13 cellular contexts compared by ENCODE assay signal in the genomic region with DNA sequence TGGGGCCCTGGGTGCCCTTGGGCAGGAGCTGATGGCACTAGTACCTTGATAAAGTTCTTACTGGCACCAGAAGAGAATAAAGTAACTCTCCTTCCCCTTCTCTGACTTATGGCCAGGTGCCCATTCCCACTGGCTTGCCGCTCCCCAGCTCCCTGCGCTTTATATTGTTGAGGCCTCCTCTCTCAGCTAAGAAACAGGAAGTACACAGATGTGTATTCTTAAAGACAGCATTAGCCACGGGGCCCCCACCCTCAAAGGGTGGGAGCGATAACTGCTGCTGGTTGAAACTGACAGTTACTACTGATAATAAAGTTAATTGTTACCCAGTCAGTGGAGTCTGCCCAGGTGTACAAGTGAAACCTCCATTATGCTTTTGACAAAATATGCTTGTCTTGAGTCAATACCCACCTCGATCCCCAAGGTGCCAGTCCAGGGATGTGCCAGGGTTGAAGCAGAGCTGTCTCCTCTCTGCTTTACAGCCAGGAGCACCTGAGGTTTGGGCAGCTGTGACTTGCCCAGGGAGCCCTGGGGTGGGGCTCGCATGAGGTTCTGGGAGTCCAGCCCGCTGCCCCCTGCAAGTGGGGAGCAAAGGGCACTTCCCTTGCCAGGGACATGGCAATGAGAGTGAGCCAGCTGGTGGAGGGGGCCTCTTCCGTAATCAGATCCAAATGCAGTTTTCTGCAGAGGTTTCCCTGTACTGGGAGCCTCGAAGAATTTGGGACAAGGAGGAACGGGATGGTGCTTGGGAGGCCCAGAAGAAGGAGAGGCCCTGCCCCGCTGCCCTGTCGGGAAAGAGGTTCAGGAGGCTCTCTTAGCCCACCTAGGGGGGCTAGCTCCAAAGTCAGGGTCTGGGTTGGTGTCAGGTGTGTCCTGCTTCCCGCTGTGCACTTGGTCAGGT. TPM values are rescaled to one million over a fixed set of nuclear protein-coding genes. Genes with fewer than 3 reads are reported as not detected.
DNase-seq lines count a peak whose midpoint lies in the region; ATAC-seq, FAIRE-seq and TF ChIP-seq lines count a peak whose summit lies in the region.
"Had no signal": no experiment of that assay in that cellular context is flagged by ENCODE, and none has a peak within 500 bp of the region (broad histone marks: within the 10 kb centered on the region; RNA-seq: fewer than 3 reads in every experiment).

No MANE protein-coding gene starts in this region.

- H3K4me2 ChIP-seq in DND-41 (ENCODE audit: insufficient read depth, low read length): peak overlapping the region; percentile 48
- H3K4me2 ChIP-seq in KMS-11: peak overlapping the region; percentile 43
- H3K4me2 ChIP-seq in K562 (ENCODE audit: insufficient read depth, low read length): peak overlapping the region; percentile 90

- POLR2A ChIA-PET in K562 (lab: Yijun Ruan, JAX): interaction anchor here (0.6 to 3.2 kb wide), 13 partner anchors 9 to 852 kb away, joined by 3 to 29 read pairs (median 3); a partner anchor contains a TSS

- H4K20me1 ChIP-seq in DND-41 (ENCODE audit: insufficient read depth, low read length): peaks cover 5% of the 10 kb centered on the region; the same call in 1 of the 2 replicates
- H4K20me1 ChIP-seq in KMS-11 (ENCODE audit: insufficient read depth): no peaks in the 10 kb centered on the region
- H4K20me1 ChIP-seq in K562 (replicated peaks; ENCODE audit: control insufficient read depth, insufficient read depth, low read length): no peaks in the 10 kb centered on the region

- H3K9me3 ChIP-seq in DND-41 (ENCODE audit: insufficient read depth, low read length, severe bottlenecking) (no peaks in the 10 kb centered on the region), K562 (replicated peaks; ENCODE audit: control insufficient read depth, insufficient read depth, low read depth, low read length) (no peaks in the 10 kb centered on the region), muscle layer of duodenum (ENCODE audit: control insufficient read depth in 1 of 2, low read length in 2 of 2) (no peaks in the 10 kb centered on the region), esophagus muscularis mucosa (no peaks in the 10 kb centered on the region)
- H3K9me3 ChIP-seq: tibial artery had no signal

- peak; percentile 66; the same call in 1 of the 2 replicates for TF ChIP-seq POLR2A in K562 (conservative IDR thresholded peaks at IDR 0.05)
- no peak for TF ChIP-seq POLR2A in esophagus muscularis mucosa (IDR thresholded peaks at IDR 0.05; ENCODE audit: low read depth)

- in situ Hi-C loops in K562 (cut with MboI): no loop called here

- H3K27ac ChIP-seq in DND-41 (ENCODE audit: low read length): peak overlapping the region; percentile 65
- no peak overlapping the region; the same call in 1 of the 2 replicates for H3K27ac ChIP-seq in KMS-11
- peak overlapping the region; percentile 90 for H3K27ac ChIP-seq in K562 (ENCODE audit: extremely low read depth, low read depth, low read length)
- H3K27ac ChIP-seq in muscle layer of duodenum (ENCODE audit: low read length): peak overlapping the region; percentile 74
- H3K27ac ChIP-seq in esophagus muscularis mucosa (replicated peaks in 1 of 4): no peak overlapping the region
- H3K27ac ChIP-seq: tibial artery had no signal

- H3K4me3 ChIP-seq in DND-41 (ENCODE audit: low read depth in 1 of 2, low read length in 2 of 2) (no peak overlapping the region), KMS-11 (IDR thresholded peaks at IDR 0.05; ENCODE audit: insufficient read depth, low read depth, low read length) (no peak overlapping the region), K562 (peak overlapping the region; percentile 19), muscle layer of duodenum (ENCODE audit: low read depth in 1 of 2, low read length in 2 of 2) (no peak overlapping the region), esophagus muscularis mucosa (peak overlapping the region in 1 of 4 donors; percentile 16)
- H3K4me3 ChIP-seq: tibial artery had no signal

- DNase-seq in DND-41 (peak; percentile 34), K562 (ENCODE audit: extremely low read depth in 1 of 4, low spot score in 3 of 4) (peak in 2 of 4 experiments; percentile 69 to 86), esophagus muscularis mucosa (ENCODE audit: extremely low spot score) (no peak), DMS153 (lab: John Stamatoyannopoulos, UW) (no peak)
- no peak for DNase-seq in stimulated activated naive CD4-positive, alpha-beta T cell (lab: John Stamatoyannopoulos, UW)
- DNase-seq: activated CD4-positive, CD25-positive, alpha-beta regulatory T cell treated with anti-CD3 and anti-CD28 coated beads, Interleukin-2, amount 50 U/mL, for 72 hours; amniotic stem cell; midbrain; stimulated activated CD4-positive, alpha-beta T cell treated with anti-CD3 and anti-CD28 coated beads, Interleukin-4, amount 100 ng/mL, for 24 hours; tibial artery had no signal

- no peak overlapping the region for H2AFZ ChIP-seq in DND-41 (ENCODE audit: low read depth, low read length)
- H2AFZ ChIP-seq in KMS-11 (ENCODE audit: low read depth): peak overlapping the region; percentile 14; the same call in 1 of the 2 replicates
- peak overlapping the region; percentile 73 for H2AFZ ChIP-seq in K562 (ENCODE audit: low read depth, low read length)

- no peak for ATAC-seq in DND-41 (ENCODE audit: insufficient read depth, low read depth)
- peak; percentile 36 for ATAC-seq in K562
- no peak for ATAC-seq in GM21360 (IDR thresholded peaks at IDR 0.05; ENCODE audit: unreplicated experiment)

- H3K9ac ChIP-seq in DND-41 (ENCODE audit: low read depth, low read length): peak overlapping the region; percentile 6; the same call in 1 of the 2 replicates
- no peak overlapping the region for H3K9ac ChIP-seq in KMS-11
- peak overlapping the region; percentile 78 to 90 for H3K9ac ChIP-seq in K562 (ENCODE audit: insufficient read depth in 1 of 2, low read depth in 2 of 2, low read length in 2 of 2)

- WGBS in K562 (ENCODE audit: insufficient coverage, low coverage, missing lambda C conversion rate): 19% methylated on average over 12 of the region's 13 CpGs
- WGBS in esophagus muscularis mucosa: 53% methylated on average over 10 of the region's 13 CpGs

- peak; percentile 77 for FAIRE-seq in K562 (lab: Jason Lieb, UNC)

- intact Hi-C loops in K562 (cut with micrococcal nuclease) (no loop called here), esophagus muscularis mucosa (cut with DNase I) (no loop called here)

- H3K36me3 ChIP-seq in DND-41 (ENCODE audit: insufficient read depth, low read length): no peaks in the 10 kb centered on the region
- H3K36me3 ChIP-seq in KMS-11 (ENCODE audit: insufficient read depth): no peaks in the 10 kb centered on the region
- peaks cover 3% of the 10 kb centered on the region; the same call in 2 of the 3 replicates for H3K36me3 ChIP-seq in K562 (ENCODE audit: control insufficient read depth, insufficient read depth, low read length)
- no peaks in the 10 kb centered on the region for H3K36me3 ChIP-seq in muscle layer of duodenum (ENCODE audit: control insufficient read depth in 1 of 2, insufficient read depth in 2 of 2, low read length in 2 of 2)
- no peaks in the 10 kb centered on the region for H3K36me3 ChIP-seq in esophagus muscularis mucosa
- H3K36me3 ChIP-seq: tibial artery had no signal

- no TSS peak for BruUV-seq in K562 (replicated peaks; lab: Mats Ljungman, UMichigan)

- H3K9me1 ChIP-seq in K562 (ENCODE audit: control insufficient read depth, insufficient read depth, low read length): no peaks in the 10 kb centered on the region

- TF ChIP-seq EP300 in K562 (IDR thresholded peaks at IDR 0.05; ENCODE audit: low read length) (peak; percentile 75), esophagus muscularis mucosa (IDR thresholded peaks at IDR 0.05) (no peak)

- CTCF ChIA-PET in K562 (lab: Yijun Ruan, JAX; ENCODE audit: low intra/inter-chr PET ratio): no interaction called here

- H3K27me3 ChIP-seq in DND-41 (ENCODE audit: insufficient read depth, low read length, poor library complexity) (no peaks in the 10 kb centered on the region), KMS-11 (ENCODE audit: insufficient read depth, low read depth) (peaks cover 57% of the 10 kb centered on the region), K562 (ENCODE audit: control insufficient read depth in 2 of 2, insufficient read depth in 2 of 2, low read length in 2 of 2) (no peaks in the 10 kb centered on the region), muscle layer of duodenum (ENCODE audit: low read depth, low read length) (peaks cover 9% of the 10 kb centered on the region), esophagus muscularis mucosa (peaks cover 0 to 84% (median 17%) of the 10 kb centered on the region in 4 donors)

- H3K79me2 ChIP-seq in DND-41 (ENCODE audit: insufficient read depth, low read length): no peaks in the 10 kb centered on the region
- no peaks in the 10 kb centered on the region for H3K79me2 ChIP-seq in KMS-11 (ENCODE audit: insufficient read depth, low read depth)
- peaks cover 22% of the 10 kb centered on the region for H3K79me2 ChIP-seq in K562 (ENCODE audit: control insufficient read depth, insufficient read depth, low read length)

- no peak for TF ChIP-seq CTCF in DND-41 (IDR thresholded peaks at IDR 0.05; ENCODE audit: borderline replicate concordance, extremely low read depth, low read length, poor library complexity, severe bottlenecking)
- no peak for TF ChIP-seq CTCF in KMS-11 (conservative IDR thresholded peaks at IDR 0.05; ENCODE audit: low read depth, low read length)
- TF ChIP-seq CTCF in K562 (IDR thresholded peaks at IDR 0.05 in 2 of 3, conservative IDR thresholded peaks at IDR 0.05 in 1 of 3; ENCODE audit: insufficient read depth in 2 of 3, low read depth in 1 of 3, low read length in 3 of 3): no peak
- TF ChIP-seq CTCF in esophagus muscularis mucosa (IDR thresholded peaks at IDR 0.05): no peak

- H3K4me1 ChIP-seq in DND-41 (ENCODE audit: insufficient read depth, low read length): peaks cover 48% of the 10 kb centered on the region
- H3K4me1 ChIP-seq in KMS-11 (ENCODE audit: low read depth, poor library complexity, severe bottlenecking): peaks cover 41% of the 10 kb centered on the region
- H3K4me1 ChIP-seq in K562 (replicated peaks in 1 of 2; ENCODE audit: control insufficient read depth in 2 of 2, insufficient read depth in 2 of 2, low read length in 2 of 2): peaks cover 33 to 67% of the 10 kb centered on the region in 2 experiments
- peaks cover 5 to 7% of the 10 kb centered on the region in 2 donors for H3K4me1 ChIP-seq in muscle layer of duodenum (ENCODE audit: control insufficient read depth in 1 of 2, insufficient read depth in 2 of 2, low read length in 2 of 2)
- peaks cover 3 to 18% (median 12%) of the 10 kb centered on the region in 4 donors for H3K4me1 ChIP-seq in esophagus muscularis mucosa

- 0 out of 4 replicates have a peak, but pooled peaks of 1 of the 2 experiments have one; percentile 10 for TF ChIP-seq RAD21 in K562 (CRISPR knock-in tag; conservative IDR thresholded peaks at IDR 0.05 in 1 of 2, IDR thresholded peaks at IDR 0.05 in 1 of 2)

RNA-seq across cellular contexts. Expression of a gene that starts 5.4 kb away (rescaled TPM):
- total RNA-seq in K562 (2011; cell fraction: chromatin; rRNA removed; ENCODE audit: low replicate concordance): 0.99 and 3.1 TPM in 2 replicates
- 2.0 and 3.0 TPM in 2 replicates for total RNA-seq in K562 (2011; cell fraction: nucleolus; rRNA removed)
- total RNA-seq in K562 (2011; cell fraction: nucleoplasm; rRNA removed): 1.1 and 1.5 TPM in 2 replicates
- 0.12 TPM in 1 of 2 replicates, not detected in the other for total RNA-seq in K562 (2014; rRNA removed)
- not detected in 2 replicates for total RNA-seq in K562 (2014; rRNA removed; fragmentation: Illumina TruSeq; extraction: Trizol)
- total RNA-seq in K562 (2015; rRNA removed; fragmentation: Illumina TruSeq; extraction: Trizol): 0.15 and 0.22 TPM in 2 replicates
- 0.40 and 0.44 TPM in 2 replicates for total RNA-seq in K562 (2021)
- 0.18 and 0.27 TPM in 2 replicates for polyA plus RNA-seq in K562 (2011; rRNA removed)
- 0.29 and 0.36 TPM in 2 replicates for polyA plus RNA-seq in K562 (2011; cell fraction: cytosol; rRNA removed)
- 1.6 and 2.9 TPM in 2 replicates for polyA plus RNA-seq in K562 (2011; cell fraction: nucleus; rRNA removed)
- 0.79 and 2.7 TPM in 2 replicates for polyA plus RNA-seq in K562 (2012)
- 0.10 and 0.12 TPM in 2 replicates for polyA plus RNA-seq in K562 (2014; fragmentation: Illumina TruSeq; extraction: Trizol)
- polyA plus RNA-seq in K562 (2014; fragmentation: Nextera tagmentation; extraction: Ambion mirVana): not detected
- polyA plus RNA-seq in K562 (2014; rRNA removed): 0.16 and 0.24 TPM in 2 replicates
- 0.09 and 0.18 TPM in 2 replicates for polyA minus RNA-seq in K562 (2011; rRNA and poly(A)+ RNA removed)
- polyA minus RNA-seq in K562 (2011; cell fraction: cytosol; rRNA and poly(A)+ RNA removed): 1.1 TPM in 1 of 2 replicates, not detected in the other
- polyA minus RNA-seq in K562 (2011; cell fraction: nucleus; rRNA and poly(A)+ RNA removed): 0.54 and 1.00 TPM in 2 replicates
- under 1 TPM in 3 of 4 donors, not detected in 1; 0.17 to 0.42 (median 0.32) TPM for total RNA-seq in esophagus muscularis mucosa

RNA-seq across cellular contexts. Expression of a gene that starts 10.7 kb away (rescaled TPM):
- total RNA-seq in K562 (2011; cell fraction: chromatin; rRNA removed; ENCODE audit: low replicate concordance): 0.53 and 0.65 TPM in 2 replicates
- total RNA-seq in K562 (2011; cell fraction: nucleolus; rRNA removed): 2.2 and 2.5 TPM in 2 replicates
- total RNA-seq in K562 (2011; cell fraction: nucleoplasm; rRNA removed): 0.73 and 0.76 TPM in 2 replicates
- 0.23 and 0.49 TPM in 2 replicates for total RNA-seq in K562 (2014; rRNA removed)
- total RNA-seq in K562 (2014; rRNA removed; fragmentation: Illumina TruSeq; extraction: Trizol): 0.22 and 0.38 TPM in 2 replicates
- total RNA-seq in K562 (2015; rRNA removed; fragmentation: Illumina TruSeq; extraction: Trizol): 0.26 TPM in 1 of 2 replicates, not detected in the other
- 0.75 and 1.1 TPM in 2 replicates for total RNA-seq in K562 (2021)
- polyA plus RNA-seq in K562 (2011; rRNA removed): 0.56 and 0.93 TPM in 2 replicates
- polyA plus RNA-seq in K562 (2011; cell fraction: cytosol; rRNA removed): 0.58 and 1.1 TPM in 2 replicates
- polyA plus RNA-seq in K562 (2011; cell fraction: nucleus; rRNA removed): 0.24 and 0.42 TPM in 2 replicates
- 0.49 and 1.1 TPM in 2 replicates for polyA plus RNA-seq in K562 (2012)
- 0.45 and 0.83 TPM in 2 replicates for polyA plus RNA-seq in K562 (2014; fragmentation: Illumina TruSeq; extraction: Trizol)
- not detected for polyA plus RNA-seq in K562 (2014; fragmentation: Nextera tagmentation; extraction: Ambion mirVana)
- polyA plus RNA-seq in K562 (2014; rRNA removed): 0.20 and 0.32 TPM in 2 replicates
- 0.32 and 0.39 TPM in 2 replicates for polyA minus RNA-seq in K562 (2011; rRNA and poly(A)+ RNA removed)
- polyA minus RNA-seq in K562 (2011; cell fraction: cytosol; rRNA and poly(A)+ RNA removed): 1.0 and 2.1 TPM in 2 replicates
- polyA minus RNA-seq in K562 (2011; cell fraction: nucleus; rRNA and poly(A)+ RNA removed): not detected in 2 replicates
- not detected for total RNA-seq in esophagus muscularis mucosa

RNA-seq across cellular contexts. Expression of a gene that starts 12.9 kb away (rescaled TPM):
- total RNA-seq in K562 (2011; cell fraction: chromatin; rRNA removed; ENCODE audit: low replicate concordance): 22.8 and 80.5 TPM in 2 replicates
- 79.5 and 92.2 TPM in 2 replicates for total RNA-seq in K562 (2011; cell fraction: nucleolus; rRNA removed)
- 54.3 and 65.7 TPM in 2 replicates for total RNA-seq in K562 (2011; cell fraction: nucleoplasm; rRNA removed)
- 55.9 and 61.8 TPM in 2 replicates for total RNA-seq in K562 (2014; rRNA removed)
- 15.5 and 16.0 TPM in 2 replicates for total RNA-seq in K562 (2014; rRNA removed; fragmentation: Illumina TruSeq; extraction: Trizol)
- 26.5 and 27.6 TPM in 2 replicates for total RNA-seq in K562 (2015; rRNA removed; fragmentation: Illumina TruSeq; extraction: Trizol)
- 29.3 and 32.1 TPM in 2 replicates for total RNA-seq in K562 (2021)
- polyA plus RNA-seq in K562 (2011; rRNA removed): 25.7 and 30.0 TPM in 2 replicates
- 31.2 and 111 TPM in 2 replicates for polyA plus RNA-seq in K562 (2011; cell fraction: cytosol; rRNA removed)
- polyA plus RNA-seq in K562 (2011; cell fraction: nucleus; rRNA removed): 55.9 and 141 TPM in 2 replicates
- 22.9 and 23.5 TPM in 2 replicates for polyA plus RNA-seq in K562 (2012)
- 19.0 and 26.3 TPM in 2 replicates for polyA plus RNA-seq in K562 (2014; fragmentation: Illumina TruSeq; extraction: Trizol)
- polyA plus RNA-seq in K562 (2014; fragmentation: Nextera tagmentation; extraction: Ambion mirVana): under 1 TPM; 0.41 to 0.66 TPM
- polyA plus RNA-seq in K562 (2014; rRNA removed): 46.8 and 52.9 TPM in 2 replicates
- polyA minus RNA-seq in K562 (2011; rRNA and poly(A)+ RNA removed): 3.7 and 7.9 TPM in 2 replicates
- polyA minus RNA-seq in K562 (2011; cell fraction: cytosol; rRNA and poly(A)+ RNA removed): 25.0 and 27.7 TPM in 2 replicates
- polyA minus RNA-seq in K562 (2011; cell fraction: nucleus; rRNA and poly(A)+ RNA removed): 29.5 and 30.0 TPM in 2 replicates
- 100 to 1,000 TPM in 1 of 4 donors, 10 to 100 TPM in 3; 20.9 to 140 (median 57.5) TPM for total RNA-seq in esophagus muscularis mucosa

RNA-seq across cellular contexts. Expression of a gene that starts 16.4 kb away (rescaled TPM):
- 4.0 and 6.9 TPM in 2 replicates for total RNA-seq in K562 (2011; cell fraction: chromatin; rRNA removed; ENCODE audit: low replicate concordance)
- total RNA-seq in K562 (2011; cell fraction: nucleolus; rRNA removed): 7.2 and 7.8 TPM in 2 replicates
- 2.9 and 7.3 TPM in 2 replicates for total RNA-seq in K562 (2011; cell fraction: nucleoplasm; rRNA removed)
- total RNA-seq in K562 (2014; rRNA removed) (19.3 and 32.1 TPM in 2 replicates), K562 (2014; rRNA removed; fragmentation: Illumina TruSeq; extraction: Trizol) (3.9 and 5.1 TPM in 2 replicates), K562 (2015; rRNA removed; fragmentation: Illumina TruSeq; extraction: Trizol) (9.4 and 11.2 TPM in 2 replicates), K562 (2021) (27.8 and 29.0 TPM in 2 replicates), esophagus muscularis mucosa (100 to 1,000 TPM in 2 of 4 donors, 10 to 100 TPM in 2; 28.8 to 134 (median 72.2) TPM)
- polyA plus RNA-seq in K562 (2011; rRNA removed) (5.2 and 8.1 TPM in 2 replicates), K562 (2014; fragmentation: Illumina TruSeq; extraction: Trizol) (15.6 and 31.2 TPM in 2 replicates), K562 (2014; fragmentation: Nextera tagmentation; extraction: Ambion mirVana) (1 to 10 TPM; 2.2 to 4.1 TPM), K562 (2014; rRNA removed) (19.2 and 24.0 TPM in 2 replicates)
- polyA plus RNA-seq in K562 (2011; cell fraction: cytosol; rRNA removed): 14.9 and 33.5 TPM in 2 replicates
- polyA plus RNA-seq in K562 (2011; cell fraction: nucleus; rRNA removed): 15.9 and 23.6 TPM in 2 replicates
- polyA plus RNA-seq in K562 (2012): 33.0 and 38.8 TPM in 2 replicates
- polyA minus RNA-seq in K562 (2011; rRNA and poly(A)+ RNA removed): 1.4 and 2.3 TPM in 2 replicates
- polyA minus RNA-seq in K562 (2011; cell fraction: cytosol; rRNA and poly(A)+ RNA removed): 8.2 and 13.5 TPM in 2 replicates
- polyA minus RNA-seq in K562 (2011; cell fraction: nucleus; rRNA and poly(A)+ RNA removed): 2.3 and 4.6 TPM in 2 replicates

RNA-seq across cellular contexts. Expression of a gene that starts 16.5 kb away (rescaled TPM):
- 53.2 and 110 TPM in 2 replicates for total RNA-seq in K562 (2011; cell fraction: chromatin; rRNA removed; ENCODE audit: low replicate concordance)
- total RNA-seq in K562 (2011; cell fraction: nucleolus; rRNA removed): 76.5 and 89.0 TPM in 2 replicates
- 47.3 and 55.1 TPM in 2 replicates for total RNA-seq in K562 (2011; cell fraction: nucleoplasm; rRNA removed)
- total RNA-seq in K562 (2014; rRNA removed) (51.2 and 66.7 TPM in 2 replicates), K562 (2014; rRNA removed; fragmentation: Illumina TruSeq; extraction: Trizol) (13.2 and 22.3 TPM in 2 replicates), K562 (2015; rRNA removed; fragmentation: Illumina TruSeq; extraction: Trizol) (42.7 and 46.7 TPM in 2 replicates), K562 (2021) (65.4 and 70.1 TPM in 2 replicates), esophagus muscularis mucosa (10 to 100 TPM; 14.1 to 27.9 (median 23.0) TPM)
- polyA plus RNA-seq in K562 (2011; rRNA removed) (38.7 and 47.4 TPM in 2 replicates), K562 (2014; fragmentation: Illumina TruSeq; extraction: Trizol) (42.3 and 48.3 TPM in 2 replicates), K562 (2014; fragmentation: Nextera tagmentation; extraction: Ambion mirVana) (1 to 10 TPM; 2.5 to 5.5 TPM), K562 (2014; rRNA removed) (64.5 and 66.6 TPM in 2 replicates)
- 53.0 and 93.1 TPM in 2 replicates for polyA plus RNA-seq in K562 (2011; cell fraction: cytosol; rRNA removed)
- polyA plus RNA-seq in K562 (2011; cell fraction: nucleus; rRNA removed): 154 TPM in 2 replicates
- 65.3 and 65.6 TPM in 2 replicates for polyA plus RNA-seq in K562 (2012)
- polyA minus RNA-seq in K562 (2011; rRNA and poly(A)+ RNA removed): 19.6 and 28.3 TPM in 2 replicates
- polyA minus RNA-seq in K562 (2011; cell fraction: cytosol; rRNA and poly(A)+ RNA removed): 32.0 and 41.0 TPM in 2 replicates
- 17.4 and 24.7 TPM in 2 replicates for polyA minus RNA-seq in K562 (2011; cell fraction: nucleus; rRNA and poly(A)+ RNA removed)

Comparison
In these comparisons a context has a peak if more than half of its experiments do, and no peak if none do; other contexts are left out.
1. H3K27ac ChIP-seq: peak in DND-41 (single experiment), K562 (single experiment) and muscle layer of duodenum (single experiment); none in KMS-11 (single experiment) and esophagus muscularis mucosa (0 of 4).
2. Peak in every context shown above with its lines, with median percentiles within 50 percentile points of each other: H3K4me2 ChIP-seq.